In the genomic region with DNA sequence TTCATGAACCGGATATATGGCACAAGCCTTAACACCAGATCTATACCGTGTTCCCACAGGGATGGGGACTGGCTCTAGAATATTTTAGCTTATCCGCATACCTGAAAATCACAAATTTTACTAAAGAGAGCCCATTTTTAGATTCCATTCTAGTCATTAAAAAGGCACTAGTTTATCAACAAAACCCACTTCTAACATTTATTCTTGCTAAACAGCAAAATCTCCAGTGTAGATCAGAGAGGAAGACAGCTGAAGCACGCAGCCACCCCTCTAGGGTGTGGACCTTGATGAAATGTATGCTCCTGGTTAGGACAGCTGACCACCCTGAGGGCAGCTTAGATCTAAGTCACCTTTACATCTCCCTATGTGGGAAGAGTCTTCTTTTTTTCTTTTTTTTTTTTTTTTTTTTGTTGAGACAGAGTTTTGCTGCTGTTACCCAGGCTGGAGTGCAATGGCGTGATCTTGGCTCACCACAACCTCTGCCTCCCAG, we compare ENCODE assay signal across 24 cellular contexts.
"Had no signal": no experiment of that assay in that cellular context is flagged by ENCODE, and none has a peak within 500 bp of the region (broad histone marks: within the 10 kb centered on the region; RNA-seq: fewer than 3 reads in every experiment).

No MANE protein-coding gene starts in this region.

- H3K4me1 ChIP-seq: colonic mucosa, esophagus muscularis mucosa, esophagus squamous epithelium, foreskin keratinocyte, gastrocnemius medialis, gastroesophageal sphincter had no signal

- H3K27me3 ChIP-seq: colonic mucosa, dorsolateral prefrontal cortex, esophagus muscularis mucosa, esophagus squamous epithelium, foreskin keratinocyte, gastrocnemius medialis, gastroesophageal sphincter, heart left ventricle, heart right ventricle had no signal

- H3K27ac Mint-ChIP-seq: dendritic cell treated with granulocyte-macrophage colony-stimulating factor and Interleukin-4, amounts not matched to agents 40 ng/mL and 50 ng/mL, for 4 days; effector memory CD8-positive, alpha-beta T cell; endodermal cell had no signal

- H3K36me3 ChIP-seq: colonic mucosa, esophagus squamous epithelium, gastrocnemius medialis, heart left ventricle, heart right ventricle had no signal

- H3K4me3 ChIP-seq: colonic mucosa, coronary artery, dorsolateral prefrontal cortex, esophagus muscularis mucosa, esophagus squamous epithelium, gastrocnemius medialis, gastroesophageal sphincter, heart left ventricle, heart right ventricle had no signal

- DNase-seq: colonic mucosa; cortex of kidney; dermis blood vessel endothelial cell; dorsolateral prefrontal cortex; effector CD4-positive, alpha-beta T cell; effector CD8-positive, alpha-beta T cell; effector memory CD4-positive, alpha-beta T cell; effector memory CD8-positive, alpha-beta T cell; endodermal cell; erythroblast; esophagus squamous epithelium; foreskin fibroblast; foreskin keratinocyte; foreskin melanocyte; gastrocnemius medialis; glutamatergic neuron; heart left ventricle; heart right ventricle had no signal

- H3K27me3 Mint-ChIP-seq: effector memory CD8-positive, alpha-beta T cell had no signal

- H3K27ac ChIP-seq: colonic mucosa, coronary artery, dorsolateral prefrontal cortex, epithelial cell of prostate, esophagus muscularis mucosa, esophagus squamous epithelium, foreskin keratinocyte, gastrocnemius medialis, gastroesophageal sphincter, heart left ventricle, heart right ventricle had no signal

- H3K4me1 Mint-ChIP-seq: endodermal cell had no signal

- H3K4me3 Mint-ChIP-seq: dendritic cell treated with granulocyte-macrophage colony-stimulating factor and Interleukin-4, amounts not matched to agents 40 ng/mL and 50 ng/mL, for 4 days; effector memory CD8-positive, alpha-beta T cell; endodermal cell had no signal

- H3K9me3 ChIP-seq: colonic mucosa, gastrocnemius medialis had no signal

- ATAC-seq: effector memory CD8-positive, alpha-beta T cell; esophagus mucosa; foreskin keratinocyte; gastrocnemius medialis; gastroesophageal sphincter; heart left ventricle; heart right ventricle had no signal
